In genomic region chr7:91353923-91354322, GRCh38 we compare ENCODE assay signal across 21 cellular contexts.
"Had no signal": no experiment of that assay in that cellular context is flagged by ENCODE, and none has a peak within 500 bp of the region (broad histone marks: within the 10 kb centered on the region; RNA-seq: fewer than 3 reads in every experiment).

No MANE protein-coding gene starts in this region.

- H3K4me1 ChIP-seq: left ventricle myocardium inferior, pancreas, sigmoid colon had no signal

- H3K9me3 ChIP-seq: left ventricle myocardium inferior, mucosa of descending colon, neutrophil, pancreas, sigmoid colon, thyroid gland had no signal

- H3K27ac ChIP-seq: cardiac muscle cell, epithelial cell of prostate, foreskin keratinocyte, left ventricle myocardium inferior, neutrophil, pancreas, sigmoid colon, thyroid gland had no signal

- FAIRE-seq: kidney, pancreas, TTC549 had no signal

- DNase-seq: activated CD4-positive, alpha-beta memory T cell treated with anti-CD3 and anti-CD28 coated beads for 36 hours; activated CD4-positive, alpha-beta T cell treated with anti-CD3 and anti-CD28 coated beads for 36 hours; activated naive CD8-positive, alpha-beta T cell treated with anti-CD3 and anti-CD28 coated beads for 36 hours; activated T-cell treated with anti-CD3 and anti-CD28 coated beads for 4 hours; amniotic stem cell; effector memory CD4-positive, alpha-beta T cell; foreskin keratinocyte; glutamatergic neuron; hypothalamus; kidney; left ventricle myocardium inferior; mucosa of descending colon; naive thymus-derived CD4-positive, alpha-beta T cell; pancreas; sigmoid colon; stimulated activated naive B cell treated with anti-CD40 and anti-IgM and Interleukin-4, amounts not matched to agents 10 μg/mL and 1 μg/mL and 100 μg/mL, for 72 hours; thyroid gland had no signal

- H3K27me3 ChIP-seq: cardiac muscle cell, foreskin keratinocyte, neutrophil, sigmoid colon, thyroid gland had no signal

- H3K4me3 ChIP-seq: cardiac muscle cell, left ventricle myocardium inferior, mucosa of descending colon, pancreas, sigmoid colon, thyroid gland had no signal

- H3K36me3 ChIP-seq: cardiac muscle cell, left ventricle myocardium inferior, neutrophil, pancreas, sigmoid colon, thyroid gland had no signal
